Comparison of ENCODE assay signal across 8 cellular contexts in genomic region chr5:169416583-169417196, GRCh38.
DNase-seq lines count a peak whose midpoint lies in the region; ATAC-seq and TF ChIP-seq lines count a peak whose summit lies in the region.

No MANE protein-coding gene starts in this region.

- H3K4me1 ChIP-seq in thoracic aorta (ENCODE audit: control insufficient read depth in 1 of 2, low read depth in 2 of 2), result peaks cover 0 to 9% of the 10 kb centered on the region in 2 donors
- H3K4me1 ChIP-seq in esophagus muscularis mucosa, result peaks cover 0 to 6% (median 0%) of the 10 kb centered on the region in 4 donors

- TF ChIP-seq CTCF in AG09309 (IDR thresholded peaks at IDR 0.05; ENCODE audit: control insufficient read depth, insufficient read depth, low read depth, low read length, missing control alignments) (no peak), thoracic aorta (IDR thresholded peaks at IDR 0.05) (no peak), esophagus muscularis mucosa (IDR thresholded peaks at IDR 0.05) (no peak)

- peak; percentile 80 for DNase-seq in AG09309 (ENCODE audit: low read depth)
- DNase-seq in fibroblast of gingiva (ENCODE audit: low read depth), result peak; percentile 97
- DNase-seq in thoracic aorta (ENCODE audit: low spot score), result peak; percentile 40
- DNase-seq in cerebellar nuclear complex (lab: John Stamatoyannopoulos, UW), result no peak
- DNase-seq in esophagus muscularis mucosa (ENCODE audit: extremely low spot score), result no peak
- no peak for DNase-seq in UCSD-AML1 (lab: John Stamatoyannopoulos, UW; ENCODE audit: unreplicated experiment)

- no peaks in the 10 kb centered on the region for H3K9me3 ChIP-seq in thoracic aorta
- no peaks in the 10 kb centered on the region for H3K9me3 ChIP-seq in esophagus muscularis mucosa

- ATAC-seq in GM21367 (IDR thresholded peaks at IDR 0.05; ENCODE audit: unreplicated experiment), result peak; percentile 96
- ATAC-seq in HG03521 (IDR thresholded peaks at IDR 0.05; ENCODE audit: unreplicated experiment), result peak; percentile 97
- ATAC-seq in thoracic aorta (ENCODE audit: insufficient number of reproducible peaks, low FRiP score, low read depth), result no peak

- TF ChIP-seq POLR2A in esophagus muscularis mucosa (IDR thresholded peaks at IDR 0.05; ENCODE audit: low read depth), result no peak

- no peaks in the 10 kb centered on the region for H3K36me3 ChIP-seq in thoracic aorta
- H3K36me3 ChIP-seq in esophagus muscularis mucosa, result no peaks in the 10 kb centered on the region

- H3K4me3 ChIP-seq in AG09309 (ENCODE audit: control insufficient read depth, low read depth, low read length), result no peak overlapping the region
- peak overlapping the region; percentile 25 for H3K4me3 ChIP-seq in thoracic aorta
- H3K4me3 ChIP-seq in esophagus muscularis mucosa, result no peak overlapping the region

- intact Hi-C loops in esophagus muscularis mucosa (cut with DNase I), result no loop called here

- WGBS in esophagus muscularis mucosa, result 70% methylated on average over 15 of the region's 15 CpGs

- no peaks in the 10 kb centered on the region for H3K27me3 ChIP-seq in thoracic aorta (replicated peaks; ENCODE audit: insufficient read depth)
- no peaks in the 10 kb centered on the region for H3K27me3 ChIP-seq in esophagus muscularis mucosa

- no peak for TF ChIP-seq EP300 in esophagus muscularis mucosa (IDR thresholded peaks at IDR 0.05)

- H3K27ac ChIP-seq in thoracic aorta (no peak overlapping the region), esophagus muscularis mucosa (replicated peaks in 1 of 4) (no peak overlapping the region)

Comparison
In these comparisons a context has a peak if more than half of its experiments do, and no peak if none do; other contexts are left out.
1. DNase-seq: peak in AG09309 (single experiment), fibroblast of gingiva (single experiment) and thoracic aorta (single experiment); none in cerebellar nuclear complex (0 of 2), esophagus muscularis mucosa (single experiment) and UCSD-AML1 (single experiment).